In the genomic region with DNA sequence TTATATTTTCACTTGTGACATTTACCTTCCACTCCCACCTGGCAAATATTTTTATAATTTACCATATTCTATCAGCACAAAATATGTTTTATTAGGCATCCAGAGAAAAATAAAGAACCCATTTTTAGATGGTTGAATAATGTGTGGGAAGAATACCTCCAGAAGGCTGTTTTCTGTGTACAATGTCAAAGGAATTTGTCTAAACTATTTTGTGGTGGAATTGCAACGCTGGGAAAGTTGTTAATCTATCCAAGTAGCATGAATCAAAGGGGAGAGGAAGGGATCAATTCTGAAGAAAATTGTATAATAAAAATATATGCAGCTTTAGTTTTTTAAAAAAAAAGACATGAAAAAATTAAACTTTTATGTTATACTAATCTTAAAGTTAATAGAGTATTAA, we compare ENCODE assay signal across 26 cellular contexts.
"Had no signal": no experiment of that assay in that cellular context is flagged by ENCODE, and none has a peak within 500 bp of the region (broad histone marks: within the 10 kb centered on the region; RNA-seq: fewer than 3 reads in every experiment).

No MANE protein-coding gene starts in this region.

- H3K4me3 ChIP-seq: K562 had no signal

- FAIRE-seq: HTR-8/SVneo, K562 had no signal

- H3K9ac ChIP-seq: KMS-11, SK-N-SH had no signal

- H3K9me3 ChIP-seq: SK-N-SH had no signal

- H3K27ac ChIP-seq: HL-60, KMS-11, RWPE1 had no signal

- DNase-seq: Kasumi-1, NCI-H1092, NCI-H1105 treated with DMSO at 0.1 percent for 48 hours, NCI-H1417 treated with DMSO at 0.1 percent for 48 hours, NCI-H146, NCI-H1694 treated with DMSO at 0.1 percent for 48 hours, NCI-H1930, NCI-H2081, NCI-H2107, NCI-H2171, NCI-H226, NCI-H446, NCI-H510A, NCI-H524 treated with DMSO at 0.1 percent for 48 hours, NCI-H69, NCI-H774, PC-3, SHP77, SK-N-SH, SW 1271 had no signal

- ATAC-seq: K562, Panc1, PC-3 had no signal

- H3K4me2 ChIP-seq: KMS-11, SK-N-SH had no signal
